Comparison of ENCODE assay signal across 8 cellular contexts in genomic region chr1:99849413-99849743, GRCh38. TPM values are rescaled to one million over a fixed set of nuclear protein-coding genes. Genes with fewer than 3 reads are reported as not detected.
DNase-seq lines count a peak whose midpoint lies in the region; ATAC-seq and TF ChIP-seq lines count a peak whose summit lies in the region.

No MANE protein-coding gene starts in this region.

- POLR2A ChIA-PET in activated CD8-positive, alpha-beta T cell treated with anti-CD3 and anti-CD28 coated beads for 36 hours (lab: Charles Lee), result interaction anchor here (1.5 kb wide), 1 partner anchor 64 kb away, joined by 4 read pairs; no protein-coding TSS in a partner anchor

- H3K27me3 Mint-ChIP-seq in T-helper 1 cell treated with Interleukin-12 subunit alpha and Interleukin-12 subunit beta and Interleukin-4 antibody, amounts not matched to agents 30 μg/mL and 1 μg/mL, for 36 hours (ENCODE audit: low read depth), result no peaks in the 10 kb centered on the region
- no peaks in the 10 kb centered on the region for H3K27me3 Mint-ChIP-seq in activated CD8-positive, alpha-beta T cell treated with anti-CD3 and anti-CD28 coated beads for 36 hours

- H3K36me3 Mint-ChIP-seq in T-helper 1 cell treated with Interleukin-12 subunit alpha and Interleukin-12 subunit beta and Interleukin-4 antibody, amounts not matched to agents 30 μg/mL and 1 μg/mL, for 36 hours (ENCODE audit: low read depth), result peaks cover 17% of the 10 kb centered on the region
- peaks cover 16% of the 10 kb centered on the region for H3K36me3 Mint-ChIP-seq in activated CD8-positive, alpha-beta T cell treated with anti-CD3 and anti-CD28 coated beads for 36 hours (ENCODE audit: low read depth)

- WGBS in heart left ventricle, 4 donors, result 37 to 46% (median 42%) methylated on average over 6 of the region's 6 CpGs

- intact Hi-C loops in activated CD8-positive, alpha-beta T cell treated with anti-CD3 and anti-CD28 coated beads for 36 hours (cut with micrococcal nuclease), result no loop called here
- intact Hi-C loops in heart left ventricle (cut with DNase I), result loop anchor here in 1 of 10 donors (5.0 kb wide), 1 partner anchor 42 kb away; no protein-coding TSS in a partner anchor
- intact Hi-C loops in sciatic nerve (cut with DNase I), result no loop called here

- H3K27ac Mint-ChIP-seq in T-helper 1 cell treated with Interleukin-12 subunit alpha and Interleukin-12 subunit beta and Interleukin-4 antibody, amounts not matched to agents 30 μg/mL and 1 μg/mL, for 36 hours, result peak overlapping the region; percentile 80
- H3K27ac Mint-ChIP-seq in activated CD8-positive, alpha-beta T cell treated with anti-CD3 and anti-CD28 coated beads for 36 hours, result peak overlapping the region; percentile 91

- TF ChIP-seq POLR2A in heart left ventricle (IDR thresholded peaks at IDR 0.05), result no peak

- ATAC-seq in HG03439 (IDR thresholded peaks at IDR 0.05; ENCODE audit: unreplicated experiment), result peak; percentile 7
- ATAC-seq in activated CD8-positive, alpha-beta T cell treated with anti-CD3 and anti-CD28 coated beads for 36 hours, result no peak
- ATAC-seq in heart left ventricle, result peak in 3 of 4 donors; percentile 31 to 35 (median 31)
- ATAC-seq in sciatic nerve, result peak; percentile 27

- no peak for DNase-seq in T-helper 1 cell
- DNase-seq in activated CD8-positive, alpha-beta T cell treated with anti-CD3 and anti-CD28 coated beads for 36 hours, result peak; percentile 5
- peak in 1 of 5 donors; percentile 27 for DNase-seq in heart left ventricle
- DNase-seq in sciatic nerve (ENCODE audit: low spot score), result no peak
- no peak for DNase-seq in hippocampal formation (lab: John Stamatoyannopoulos, UW)
- DNase-seq in HK-2 (ENCODE audit: unreplicated experiment), result no peak

- H3K27ac ChIP-seq in heart left ventricle, result peak overlapping the region in 11 of 12 donors; percentile 81 to 96 (median 91)

- peaks cover 0 to 21% (median 8%) of the 10 kb centered on the region in 12 donors for H3K4me1 ChIP-seq in heart left ventricle

- no peak for TF ChIP-seq CTCF in activated CD8-positive, alpha-beta T cell treated with anti-CD3 and anti-CD28 coated beads for 36 hours (IDR thresholded peaks at IDR 0.05)
- TF ChIP-seq CTCF in heart left ventricle (IDR thresholded peaks at IDR 0.05), result no peak

- no peaks in the 10 kb centered on the region for H3K27me3 ChIP-seq in heart left ventricle

- peaks cover 0 to 6% (median 2%) of the 10 kb centered on the region in 9 donors for H3K36me3 ChIP-seq in heart left ventricle

- peak overlapping the region; percentile 62 to 90 (median 82) for H3K4me3 ChIP-seq in heart left ventricle

- peaks cover 23% of the 10 kb centered on the region for H3K4me1 Mint-ChIP-seq in T-helper 1 cell treated with Interleukin-12 subunit alpha and Interleukin-12 subunit beta and Interleukin-4 antibody, amounts not matched to agents 30 μg/mL and 1 μg/mL, for 36 hours (ENCODE audit: low read depth)
- peaks cover 25% of the 10 kb centered on the region for H3K4me1 Mint-ChIP-seq in activated CD8-positive, alpha-beta T cell treated with anti-CD3 and anti-CD28 coated beads for 36 hours (ENCODE audit: low read depth)

- H3K9me3 Mint-ChIP-seq in T-helper 1 cell treated with Interleukin-12 subunit alpha and Interleukin-12 subunit beta and Interleukin-4 antibody, amounts not matched to agents 30 μg/mL and 1 μg/mL, for 36 hours, result no peaks in the 10 kb centered on the region
- no peaks in the 10 kb centered on the region for H3K9me3 Mint-ChIP-seq in activated CD8-positive, alpha-beta T cell treated with anti-CD3 and anti-CD28 coated beads for 36 hours

- CTCF ChIA-PET in activated CD8-positive, alpha-beta T cell treated with anti-CD3 and anti-CD28 coated beads for 36 hours (lab: Charles Lee), result interaction anchor here (1.3 kb wide), 1 partner anchor 9 kb away, joined by 3 read pairs; no protein-coding TSS in a partner anchor

- no peaks in the 10 kb centered on the region for H3K9me3 ChIP-seq in heart left ventricle

- H3K4me3 Mint-ChIP-seq in T-helper 1 cell treated with Interleukin-12 subunit alpha and Interleukin-12 subunit beta and Interleukin-4 antibody, amounts not matched to agents 30 μg/mL and 1 μg/mL, for 36 hours, result peak overlapping the region; percentile 96
- H3K4me3 Mint-ChIP-seq in activated CD8-positive, alpha-beta T cell treated with anti-CD3 and anti-CD28 coated beads for 36 hours, result peak overlapping the region; percentile 95

RNA-seq across cellular contexts. Expression of gene AGL, which starts 0.8 kb away (rescaled TPM):
- 10 to 100 TPM; 14.2 to 14.5 TPM for total RNA-seq in activated CD8-positive, alpha-beta T cell treated with anti-CD3 and anti-CD28 coated beads for 36 hours
- total RNA-seq in heart left ventricle (10 to 100 TPM; 19.1 to 70.4 (median 52.9) TPM), sciatic nerve (16.9 TPM)
- polyA plus RNA-seq in heart left ventricle, result 10 to 100 TPM; 18.1 to 28.1 TPM
